Comparison of ENCODE assay signal across 8 cellular contexts in the genomic region with DNA sequence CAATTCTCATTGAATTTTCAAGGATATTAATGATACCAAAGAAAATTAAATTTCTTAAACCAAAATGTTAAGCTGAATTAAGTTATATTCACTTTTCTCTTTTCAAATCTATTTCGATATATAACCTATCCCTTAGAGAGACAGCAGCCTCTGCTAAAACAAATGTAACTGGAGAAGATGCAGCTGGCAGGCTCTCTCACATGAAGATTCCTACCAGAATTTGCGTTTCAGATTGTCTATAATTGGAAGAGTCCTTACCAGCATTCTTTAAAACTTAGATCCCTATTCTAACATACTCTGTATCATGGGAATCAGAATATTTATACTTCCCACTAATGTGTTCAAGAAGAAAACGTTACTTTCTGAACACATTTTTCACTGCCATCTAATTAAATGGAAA. TPM values are rescaled to one million over a fixed set of nuclear protein-coding genes. Genes with fewer than 3 reads are reported as not detected.
A peak's percentile ranks its signal among the peaks of the same experiment; 100 is the strongest.
DNase-seq lines count a peak whose midpoint lies in the region; ATAC-seq and TF ChIP-seq lines count a peak whose summit lies in the region.

No MANE protein-coding gene starts in this region.

- H3F3A ChIP-seq in SK-N-SH (replicated peaks; ENCODE audit: insufficient read depth): peaks cover 8% of the 10 kb centered on the region

- H4K20me1 ChIP-seq in SK-N-SH (ENCODE audit: insufficient read depth): peaks cover 17% of the 10 kb centered on the region

- peak overlapping the region; percentile 90 for H3K27ac Mint-ChIP-seq in activated CD4-positive, alpha-beta memory T cell treated with anti-CD3 and anti-CD28 coated beads for 36 hours
- peak overlapping the region; percentile 93 for H3K27ac Mint-ChIP-seq in glutamatergic neuron (ENCODE audit: unreplicated experiment)
- peak overlapping the region; percentile 97 for H3K27ac Mint-ChIP-seq in stimulated activated naive B cell treated with anti-CD40 and anti-IgM and Interleukin-4, amounts not matched to agents 10 μg/mL and 1 μg/mL and 100 μg/mL, for 72 hours

- H3K4me1 Mint-ChIP-seq in activated CD4-positive, alpha-beta memory T cell treated with anti-CD3 and anti-CD28 coated beads for 36 hours (ENCODE audit: low read depth): peaks cover 59% of the 10 kb centered on the region
- H3K4me1 Mint-ChIP-seq in glutamatergic neuron (ENCODE audit: low read depth, unreplicated experiment): peaks cover 21% of the 10 kb centered on the region
- peaks cover 37 to 69% of the 10 kb centered on the region in 2 donors for H3K4me1 Mint-ChIP-seq in stimulated activated naive B cell treated with anti-CD40 and anti-IgM and Interleukin-4, amounts not matched to agents 10 μg/mL and 1 μg/mL and 100 μg/mL, for 72 hours

- H3K4me1 ChIP-seq in SK-N-SH (ENCODE audit: control insufficient read depth in 1 of 2, insufficient read depth in 2 of 2, low read depth in 1 of 2, low read length in 1 of 2): peaks cover 0 to 10% of the 10 kb centered on the region in 2 experiments; a peak in 2 of 4 replicates

- peak overlapping the region; percentile 86 for H3K4me2 ChIP-seq in SK-N-SH

- no peaks in the 10 kb centered on the region for H3K27me3 Mint-ChIP-seq in activated CD4-positive, alpha-beta memory T cell treated with anti-CD3 and anti-CD28 coated beads for 36 hours
- peaks cover 10% of the 10 kb centered on the region for H3K27me3 Mint-ChIP-seq in glutamatergic neuron (ENCODE audit: unreplicated experiment)
- H3K27me3 Mint-ChIP-seq in stimulated activated naive B cell treated with anti-CD40 and anti-IgM and Interleukin-4, amounts not matched to agents 10 μg/mL and 1 μg/mL and 100 μg/mL, for 72 hours: no peaks in the 10 kb centered on the region

- TF ChIP-seq CTCF in SK-N-SH (IDR thresholded peaks at IDR 0.05) (no peak), glutamatergic neuron (IDR thresholded peaks at IDR 0.05; ENCODE audit: partially characterized antibody, unreplicated experiment) (no peak)

- H3K27ac ChIP-seq in SK-N-SH (ENCODE audit: low read depth in 2 of 2, low read length in 1 of 2): peak overlapping the region; percentile 96 to 99; a peak in 2 of 4 replicates

- H2AFZ ChIP-seq in SK-N-SH (ENCODE audit: low read depth): no peak overlapping the region

- H3K9ac ChIP-seq in SK-N-SH: peak overlapping the region; percentile 93; the same call in 1 of the 2 replicates

- peaks cover 62% of the 10 kb centered on the region for H3K79me2 ChIP-seq in SK-N-SH (ENCODE audit: insufficient read depth)

- no peaks in the 10 kb centered on the region for H3K27me3 ChIP-seq in SK-N-SH (ENCODE audit: insufficient read depth)

- H3K36me3 Mint-ChIP-seq in activated CD4-positive, alpha-beta memory T cell treated with anti-CD3 and anti-CD28 coated beads for 36 hours: peaks cover 1% of the 10 kb centered on the region
- H3K36me3 Mint-ChIP-seq in glutamatergic neuron (ENCODE audit: unreplicated experiment): no peaks in the 10 kb centered on the region
- peaks cover 2 to 13% of the 10 kb centered on the region in 2 donors for H3K36me3 Mint-ChIP-seq in stimulated activated naive B cell treated with anti-CD40 and anti-IgM and Interleukin-4, amounts not matched to agents 10 μg/mL and 1 μg/mL and 100 μg/mL, for 72 hours

- ATAC-seq in SK-N-SH treated with all-trans-retinoic acid at 6 μM for 48 hours (no peak), GM19324 (IDR thresholded peaks at IDR 0.05; ENCODE audit: low FRiP score, unreplicated experiment) (no peak), HG02870 (IDR thresholded peaks at IDR 0.05; ENCODE audit: unreplicated experiment) (no peak)
- no peak for ATAC-seq in stimulated activated naive B cell treated with anti-CD40 and anti-IgM and Interleukin-4, amounts not matched to agents 10 μg/mL and 1 μg/mL and 100 μg/mL, for 72 hours (replicated peaks)

- no peaks in the 10 kb centered on the region for H3K9me3 Mint-ChIP-seq in activated CD4-positive, alpha-beta memory T cell treated with anti-CD3 and anti-CD28 coated beads for 36 hours
- H3K9me3 Mint-ChIP-seq in glutamatergic neuron (ENCODE audit: unreplicated experiment): peaks cover 12% of the 10 kb centered on the region
- no peaks in the 10 kb centered on the region for H3K9me3 Mint-ChIP-seq in stimulated activated naive B cell treated with anti-CD40 and anti-IgM and Interleukin-4, amounts not matched to agents 10 μg/mL and 1 μg/mL and 100 μg/mL, for 72 hours

- POLR2A ChIA-PET in SK-N-SH (lab: Yijun Ruan, JAX): interaction anchor here (1.2 to 1.5 kb wide), 3 partner anchors 18 to 180 kb away, joined by 3 to 4 read pairs (median 3); a partner anchor contains a TSS
- POLR2A ChIA-PET in activated CD4-positive, alpha-beta memory T cell treated with anti-CD3 and anti-CD28 coated beads for 36 hours (lab: Charles Lee): interaction anchor here (0.6 to 3.0 kb wide), 9 partner anchors 19 to 180 kb away, joined by 3 to 21 read pairs (median 12); a partner anchor contains a TSS

- peak overlapping the region; percentile 78 for H3K4me3 Mint-ChIP-seq in activated CD4-positive, alpha-beta memory T cell treated with anti-CD3 and anti-CD28 coated beads for 36 hours
- peak overlapping the region; percentile 93 for H3K4me3 Mint-ChIP-seq in glutamatergic neuron (ENCODE audit: unreplicated experiment)
- peak overlapping the region; percentile 89 to 96 for H3K4me3 Mint-ChIP-seq in stimulated activated naive B cell treated with anti-CD40 and anti-IgM and Interleukin-4, amounts not matched to agents 10 μg/mL and 1 μg/mL and 100 μg/mL, for 72 hours

- 34% methylated on average over 3 of the region's 3 CpGs for WGBS in SK-N-SH (ENCODE audit: low lambda C conversion rate)

- no peak for DNase-seq in SK-N-SH
- DNase-seq in activated CD4-positive, alpha-beta memory T cell treated with anti-CD3 and anti-CD28 coated beads for 36 hours: no peak
- DNase-seq in glutamatergic neuron: no peak
- no peak for DNase-seq in stimulated activated naive B cell treated with anti-CD40 and anti-IgM and Interleukin-4, amounts not matched to agents 10 μg/mL and 1 μg/mL and 100 μg/mL, for 72 hours
- no peak for DNase-seq in G401 (ENCODE audit: low spot score)

- no peak for TF ChIP-seq RAD21 in SK-N-SH (IDR thresholded peaks at IDR 0.05; ENCODE audit: low read length)

- peak overlapping the region; percentile 85 to 93 for H3K4me3 ChIP-seq in SK-N-SH (ENCODE audit: low read depth in 2 of 2, low read length in 1 of 2)

- CTCF ChIA-PET in SK-N-SH (lab: Yijun Ruan, JAX): interaction anchor here (0.9 to 1.5 kb wide), 2 partner anchors 138 to 155 kb away, joined by 4 to 5 read pairs; no protein-coding TSS in a partner anchor
- CTCF ChIA-PET in activated CD4-positive, alpha-beta memory T cell treated with anti-CD3 and anti-CD28 coated beads for 36 hours (lab: Charles Lee): interaction anchor here (1.0 to 6.0 kb wide), 3 partner anchors 10 to 139 kb away, joined by 3 to 36 read pairs (median 3); no protein-coding TSS in a partner anchor

- no peaks in the 10 kb centered on the region for H3K9me3 ChIP-seq in SK-N-SH

- intact Hi-C loops in activated CD4-positive, alpha-beta memory T cell treated with anti-CD3 and anti-CD28 coated beads for 36 hours (cut with micrococcal nuclease): loop anchor here (2.0 kb wide), 1 partner anchor 26 kb away; no protein-coding TSS in a partner anchor

- in situ Hi-C loops in G401 (cut with HindIII; ENCODE audit: low sequenced_read_pairs): no loop called here

- no peak for TF ChIP-seq EP300 in SK-N-SH (IDR thresholded peaks at IDR 0.05; ENCODE audit: borderline replicate concordance in 1 of 2, low read depth in 1 of 2, low read length in 1 of 2)

- no peaks in the 10 kb centered on the region for H3K36me3 ChIP-seq in SK-N-SH (replicated peaks in 1 of 2; ENCODE audit: control insufficient read depth in 1 of 2, insufficient read depth in 2 of 2, low read length in 1 of 2)

- H3K9me2 ChIP-seq in SK-N-SH: no peaks in the 10 kb centered on the region

TF ChIP-seq in SK-N-SH, 30 proteins besides CTCF, POLR2A, EP300 and RAD21 (continues in another document):
- TF ChIP-seq TAF1 (IDR thresholded peaks at IDR 0.05; ENCODE audit: borderline replicate concordance, low read depth, low read length): no peak
- no peak for TF ChIP-seq POLR2AphosphoS5 (IDR thresholded peaks at IDR 0.05; ENCODE audit: low read depth, low read length)
- TF ChIP-seq, protein P1, sequence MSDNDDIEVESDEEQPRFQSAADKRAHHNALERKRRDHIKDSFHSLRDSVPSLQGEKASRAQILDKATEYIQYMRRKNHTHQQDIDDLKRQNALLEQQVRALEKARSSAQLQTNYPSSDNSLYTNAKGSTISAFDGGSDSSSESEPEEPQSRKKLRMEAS (IDR thresholded peaks at IDR 0.05; ENCODE audit: low read depth): no peak
- no peak for TF ChIP-seq TEAD4 (IDR thresholded peaks at IDR 0.05; ENCODE audit: borderline replicate concordance, insufficient read depth)
- no peak for TF ChIP-seq ELF1 (IDR thresholded peaks at IDR 0.05)
- no peak for TF ChIP-seq GABPA (IDR thresholded peaks at IDR 0.05; ENCODE audit: low read depth)
- no peak for TF ChIP-seq MXI1 (IDR thresholded peaks at IDR 0.05; ENCODE audit: low read depth, low read length)
- no peak for TF ChIP-seq CHD2 (IDR thresholded peaks at IDR 0.05; ENCODE audit: low read length, partially characterized antibody)
- no peak for TF ChIP-seq FOXM1 (IDR thresholded peaks at IDR 0.05; ENCODE audit: low read depth)
- no peak for TF ChIP-seq EZH2phosphoT487 (IDR thresholded peaks at IDR 0.05; ENCODE audit: borderline replicate concordance, low read depth)

TF ChIP-seq in SK-N-SH treated with all-trans-retinoic acid at 6 μM for 48 hours, 23 proteins besides CTCF, POLR2A, EP300 and RAD21 (continues in another document):
- TF ChIP-seq RARB (CRISPR knock-in tag; IDR thresholded peaks at IDR 0.05) (no peak), BACH2 (CRISPR knock-in tag; IDR thresholded peaks at IDR 0.05; ENCODE audit: borderline replicate concordance) (no peak), GLIS3 (CRISPR knock-in tag; IDR thresholded peaks at IDR 0.05) (no peak), ZNF565 (CRISPR knock-in tag; conservative IDR thresholded peaks at IDR 0.05; ENCODE audit: low read depth) (no peak)

RNA-seq across cellular contexts. Expression of a gene that starts 1.6 kb away (rescaled TPM):
- 11.2 and 13.0 TPM in 2 replicates for polyA plus RNA-seq in SK-N-SH (2012; rRNA removed)
- polyA plus RNA-seq in SK-N-SH (2012; cell fraction: cytosol; rRNA removed): 15.5 and 17.9 TPM in 2 replicates
- 15.9 and 26.6 TPM in 2 replicates for polyA plus RNA-seq in SK-N-SH (2012; cell fraction: nucleus; rRNA removed)
- 10 to 100 TPM; 68.8 to 73.3 TPM for total RNA-seq in activated CD4-positive, alpha-beta memory T cell treated with anti-CD3 and anti-CD28 coated beads for 36 hours
- 33.3 TPM for total RNA-seq in glutamatergic neuron (ENCODE audit: unreplicated experiment)
- 29.8 and 52.8 TPM in 2 replicates for total RNA-seq in G401 (2014; rRNA removed; shearing (Covaris generic))
